In the genomic region with DNA sequence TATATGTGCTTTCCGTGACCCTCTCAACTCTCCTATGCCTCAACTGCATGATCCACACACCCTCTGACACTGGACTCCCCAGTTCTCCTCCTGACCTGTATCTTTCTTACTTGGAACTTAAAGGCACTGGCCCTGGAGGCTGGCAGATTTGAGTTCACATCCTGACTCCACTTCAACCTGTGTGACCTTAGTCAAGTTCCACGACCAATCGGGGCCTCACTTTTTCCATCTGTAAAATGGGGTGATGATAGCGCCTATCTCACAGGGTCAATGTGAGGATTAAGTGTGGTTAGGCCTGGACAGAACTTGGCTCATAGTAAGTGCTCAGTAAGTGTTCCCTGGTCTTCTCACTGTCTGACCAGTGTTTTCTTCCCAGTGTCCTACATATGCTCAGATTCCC, we compare ENCODE assay signal across 19 cellular contexts. TPM values are rescaled to one million over a fixed set of nuclear protein-coding genes. Genes with fewer than 3 reads are reported as not detected.
DNase-seq lines count a peak whose midpoint lies in the region; ATAC-seq, FAIRE-seq and TF ChIP-seq lines count a peak whose summit lies in the region.
"Had no signal": no experiment of that assay in that cellular context is flagged by ENCODE, and none has a peak within 500 bp of the region (broad histone marks: within the 10 kb centered on the region; RNA-seq: fewer than 3 reads in every experiment).

No MANE protein-coding gene starts in this region.

- no peak overlapping the region for H2AFZ ChIP-seq in GM12878 (ENCODE audit: control insufficient read depth, low read depth, low read length)

- peaks cover 51% of the 10 kb centered on the region for H3K36me3 Mint-ChIP-seq in activated CD4-positive, alpha-beta T cell treated with anti-CD3 and anti-CD28 coated beads for 36 hours (ENCODE audit: low read depth)
- peaks cover 50% of the 10 kb centered on the region for H3K36me3 Mint-ChIP-seq in activated CD4-positive, alpha-beta T cell treated with anti-CD3 and anti-CD28 coated beads, Interleukin-2, amount 10 ng/mL, durations not matched to agents 7 days and 5 days (ENCODE audit: low read depth)
- H3K36me3 Mint-ChIP-seq in HFFc6 (ENCODE audit: low read depth): peaks cover 60% of the 10 kb centered on the region
- H3K36me3 Mint-ChIP-seq in neural crest cell (ENCODE audit: low read depth): peaks cover 17% of the 10 kb centered on the region

- H3K27me3 Mint-ChIP-seq in activated CD4-positive, alpha-beta T cell treated with anti-CD3 and anti-CD28 coated beads for 36 hours: no peaks in the 10 kb centered on the region
- H3K27me3 Mint-ChIP-seq in activated CD4-positive, alpha-beta T cell treated with anti-CD3 and anti-CD28 coated beads, Interleukin-2, amount 10 ng/mL, durations not matched to agents 7 days and 5 days: no peaks in the 10 kb centered on the region
- H3K27me3 Mint-ChIP-seq in HFFc6 (ENCODE audit: insufficient read depth) (no peaks in the 10 kb centered on the region; the same call in none of the 2 replicates), neural crest cell (ENCODE audit: low read depth) (no peaks in the 10 kb centered on the region)

- intact Hi-C loops in activated CD4-positive, alpha-beta T cell treated with anti-CD3 and anti-CD28 coated beads for 36 hours (cut with DNase I, micrococcal nuclease): no loop called here
- intact Hi-C loops in GM12878 (cut with micrococcal nuclease; ENCODE audit: unreplicated experiment) (no loop called here), colonic mucosa (cut with DNase I) (no loop called here), stomach (cut with DNase I; ENCODE audit: low total_unique reads) (no loop called here)

- POLR2A ChIA-PET in activated CD4-positive, alpha-beta T cell treated with anti-CD3 and anti-CD28 coated beads for 36 hours (lab: Charles Lee): no interaction called here
- POLR2A ChIA-PET in activated CD4-positive, alpha-beta T cell treated with anti-CD3 and anti-CD28 coated beads, Interleukin-2, amount 10 ng/mL, durations not matched to agents 7 days and 5 days (lab: Charles Lee): no interaction called here
- POLR2A ChIA-PET in GM12878 (lab: Charles Lee): no interaction called here

- no peak for DNase-seq in activated CD4-positive, alpha-beta T cell treated with anti-CD3 and anti-CD28 coated beads for 36 hours
- no peak for DNase-seq in activated CD4-positive, alpha-beta T cell treated with anti-CD3 and anti-CD28 coated beads, Interleukin-2, amount 10 ng/mL, durations not matched to agents 7 days and 5 days
- no peak for DNase-seq in HFFc6
- no peak for DNase-seq in GM12878 (ENCODE audit: low read depth, low spot score)
- no peak for DNase-seq in neural crest cell (ENCODE audit: low read depth, low spot score)
- no peak for DNase-seq in colonic mucosa
- no peak for DNase-seq in stomach
- DNase-seq: activated CD4-positive, CD25-positive, alpha-beta regulatory T cell; AML-193; COR-L47; DND-41; NCI-H774; stimulated activated naive CD4-positive, alpha-beta T cell; thyroid gland had no signal

- no peaks in the 10 kb centered on the region for H3K9me3 Mint-ChIP-seq in activated CD4-positive, alpha-beta T cell treated with anti-CD3 and anti-CD28 coated beads for 36 hours (ENCODE audit: low read depth)
- no peaks in the 10 kb centered on the region for H3K9me3 Mint-ChIP-seq in activated CD4-positive, alpha-beta T cell treated with anti-CD3 and anti-CD28 coated beads, Interleukin-2, amount 10 ng/mL, durations not matched to agents 7 days and 5 days
- H3K9me3 Mint-ChIP-seq in HFFc6 (no peaks in the 10 kb centered on the region), neural crest cell (no peaks in the 10 kb centered on the region)

- no peak for TF ChIP-seq RAD21 in GM12878 (IDR thresholded peaks at IDR 0.05; ENCODE audit: insufficient read depth, low read depth, low read length)

- TF ChIP-seq POLR2A in GM12878 (IDR thresholded peaks at IDR 0.05; ENCODE audit: low read depth, low read length) (no peak), stomach (IDR thresholded peaks at IDR 0.05) (no peak)

- in situ Hi-C loops in GM12878 (cut with MboI): no loop called here

- H3K4me1 Mint-ChIP-seq in activated CD4-positive, alpha-beta T cell treated with anti-CD3 and anti-CD28 coated beads for 36 hours: no peaks in the 10 kb centered on the region
- H3K4me1 Mint-ChIP-seq in activated CD4-positive, alpha-beta T cell treated with anti-CD3 and anti-CD28 coated beads, Interleukin-2, amount 10 ng/mL, durations not matched to agents 7 days and 5 days: no peaks in the 10 kb centered on the region
- H3K4me1 Mint-ChIP-seq in HFFc6 (ENCODE audit: low read depth) (peaks cover 29% of the 10 kb centered on the region), neural crest cell (peaks cover 7% of the 10 kb centered on the region)

- TF ChIP-seq EP300 in GM12878 (IDR thresholded peaks at IDR 0.05; ENCODE audit: borderline replicate concordance in 1 of 2, control insufficient read depth in 1 of 2, low read depth in 2 of 2, low read length in 2 of 2) (no peak), stomach (IDR thresholded peaks at IDR 0.05) (no peak)

- TSS peak; percentile 18 for BruUV-seq in GM12878 (replicated peaks; lab: Mats Ljungman, UMichigan)

- H3K4me3 ChIP-seq in GM12878 (no peak overlapping the region), colonic mucosa (no peak overlapping the region), stomach (no peak overlapping the region)
- H3K4me3 ChIP-seq: coronary artery, thyroid gland had no signal

- H3K36me3 ChIP-seq in GM12878 (ENCODE audit: control insufficient read depth in 2 of 2, insufficient read depth in 2 of 2, low read length in 1 of 2): peaks cover 8 to 33% of the 10 kb centered on the region in 2 experiments; a peak in 3 of 4 replicates
- H3K36me3 ChIP-seq in colonic mucosa: peaks cover 13% of the 10 kb centered on the region
- H3K36me3 ChIP-seq in stomach: peaks cover 51 to 100% (median 99%) of the 10 kb centered on the region in 4 donors

- H3K9me3 ChIP-seq in GM12878 (replicated peaks; ENCODE audit: control insufficient read depth, insufficient read depth, low read length) (no peaks in the 10 kb centered on the region), colonic mucosa (no peaks in the 10 kb centered on the region), stomach (no peaks in the 10 kb centered on the region)
- H3K9me3 ChIP-seq: thyroid gland had no signal

- WGBS in GM12878 (ENCODE audit: insufficient coverage, insufficient replicate concordance, low lambda C conversion rate, missing lambda C conversion rate): 96% methylated on average over 4 of the region's 4 CpGs
- 92 to 99% (median 96%) methylated on average over 4 of the region's 4 CpGs for whole genome bisulfite sequencing in stomach, 5 donors

- ATAC-seq in activated CD4-positive, alpha-beta T cell treated with anti-CD3 and anti-CD28 coated beads for 36 hours: no peak
- ATAC-seq in GM12878: no peak
- ATAC-seq in GM19035 (IDR thresholded peaks at IDR 0.05; ENCODE audit: unreplicated experiment): no peak

- no peaks in the 10 kb centered on the region for H4K20me1 ChIP-seq in GM12878 (ENCODE audit: control insufficient read depth, insufficient read depth)

- H3K4me1 ChIP-seq in GM12878 (ENCODE audit: control insufficient read depth, insufficient read depth, low read length): no peaks in the 10 kb centered on the region
- H3K4me1 ChIP-seq in colonic mucosa: no peaks in the 10 kb centered on the region
- H3K4me1 ChIP-seq in stomach: no peaks in the 10 kb centered on the region
- H3K4me1 ChIP-seq: thyroid gland had no signal

- peak overlapping the region; percentile 32 for H3K27ac Mint-ChIP-seq in activated CD4-positive, alpha-beta T cell treated with anti-CD3 and anti-CD28 coated beads for 36 hours
- H3K27ac Mint-ChIP-seq in activated CD4-positive, alpha-beta T cell treated with anti-CD3 and anti-CD28 coated beads, Interleukin-2, amount 10 ng/mL, durations not matched to agents 7 days and 5 days: no peak overlapping the region
- peak overlapping the region; percentile 80 for H3K27ac Mint-ChIP-seq in HFFc6
- H3K27ac Mint-ChIP-seq in neural crest cell (ENCODE audit: unreplicated experiment): peak overlapping the region; percentile 16

- TF ChIP-seq CTCF in HFFc6 (IDR thresholded peaks at IDR 0.05): no peak
- TF ChIP-seq CTCF in GM12878 (IDR thresholded peaks at IDR 0.05 in 2 of 3, conservative IDR thresholded peaks at IDR 0.05 in 1 of 3; ENCODE audit: control insufficient read depth in 2 of 3, extremely low read depth in 1 of 3, insufficient read depth in 1 of 3, low read depth in 3 of 3, low read length in 3 of 3): no peak
- no peak for TF ChIP-seq CTCF in neural crest cell (conservative IDR thresholded peaks at IDR 0.05)
- TF ChIP-seq CTCF in colonic mucosa (IDR thresholded peaks at IDR 0.05): no peak
- TF ChIP-seq CTCF in stomach (IDR thresholded peaks at IDR 0.05): no peak

- H3K27ac ChIP-seq in GM12878 (ENCODE audit: control insufficient read depth, insufficient read depth) (no peak overlapping the region), colonic mucosa (no peak overlapping the region), stomach (no peak overlapping the region)
- H3K27ac ChIP-seq: 22Rv1, coronary artery, KMS-11, thyroid gland had no signal

- FAIRE-seq in GM12878 (lab: Jason Lieb, UNC): no peak
- FAIRE-seq: GM12891 had no signal

- CTCF ChIA-PET in activated CD4-positive, alpha-beta T cell treated with anti-CD3 and anti-CD28 coated beads for 36 hours (lab: Charles Lee): no interaction called here
- CTCF ChIA-PET in activated CD4-positive, alpha-beta T cell treated with anti-CD3 and anti-CD28 coated beads, Interleukin-2, amount 10 ng/mL, durations not matched to agents 7 days and 5 days (lab: Charles Lee): no interaction called here
- CTCF ChIA-PET in GM12878 (lab: Yijun Ruan, JAX): no interaction called here

- H3K9ac ChIP-seq in GM12878 (ENCODE audit: control insufficient read depth, insufficient read depth, low read length) (no peak overlapping the region), colonic mucosa (ENCODE audit: low read depth in 2 of 2, low read length in 2 of 2) (no peak overlapping the region)
- H3K9ac ChIP-seq: KMS-11 had no signal

- no peak overlapping the region for H3K4me2 ChIP-seq in GM12878 (ENCODE audit: control insufficient read depth, insufficient read depth)
- H3K4me2 ChIP-seq: KMS-11 had no signal

- RAD21 ChIA-PET in GM12878 (lab: Charles Lee; ENCODE audit: unreplicated experiment): no interaction called here

- SMC1A ChIA-PET in GM12878 (lab: Charles Lee; ENCODE audit: uncharacterized antibody, unreplicated experiment): no interaction called here

- no peaks in the 10 kb centered on the region for H3K27me3 ChIP-seq in GM12878 (replicated peaks in 1 of 2; ENCODE audit: control insufficient read depth in 2 of 2, insufficient read depth in 2 of 2, low read length in 1 of 2)
- H3K27me3 ChIP-seq in colonic mucosa: no peaks in the 10 kb centered on the region
- H3K27me3 ChIP-seq in stomach: no peaks in the 10 kb centered on the region
- H3K27me3 ChIP-seq: thyroid gland had no signal

- no peaks in the 10 kb centered on the region for H3K79me2 ChIP-seq in GM12878 (ENCODE audit: control insufficient read depth, insufficient read depth, low read length)

- no peak overlapping the region for H3K4me3 Mint-ChIP-seq in activated CD4-positive, alpha-beta T cell treated with anti-CD3 and anti-CD28 coated beads for 36 hours
- no peak overlapping the region for H3K4me3 Mint-ChIP-seq in activated CD4-positive, alpha-beta T cell treated with anti-CD3 and anti-CD28 coated beads, Interleukin-2, amount 10 ng/mL, durations not matched to agents 7 days and 5 days
- H3K4me3 Mint-ChIP-seq in HFFc6 (no peak overlapping the region), neural crest cell (no peak overlapping the region)

RNA-seq across cellular contexts. Expression of a gene that starts 25.1 kb away (rescaled TPM):
- total RNA-seq in activated CD4-positive, alpha-beta T cell treated with anti-CD3 and anti-CD28 coated beads for 36 hours: 10 to 100 TPM; 50.2 to 72.5 TPM
- 100 to 1,000 TPM in 1 of 2 experiments, 10 to 100 TPM in 1; 79.9 to 101 TPM for total RNA-seq in activated CD4-positive, alpha-beta T cell treated with anti-CD3 and anti-CD28 coated beads, Interleukin-2, amount 10 ng/mL, durations not matched to agents 7 days and 5 days
- total RNA-seq in HFFc6 (2021; fragmentation: NEBNext Ultra II Directional; extraction: Animal tissue kit (Norgen Biotek cat#: 25700)): 10 to 100 TPM; 34.9 to 39.4 (median 38.5) TPM
- 164 and 178 TPM in 2 replicates for total RNA-seq in GM12878 (2013; cell fraction: nucleolus; rRNA removed)
- total RNA-seq in GM12878 (2014; rRNA removed) (11.7 and 13.8 TPM in 2 replicates), GM12878 (2014; rRNA removed; fragmentation: Illumina TruSeq; extraction: Trizol) (13.0 and 13.5 TPM in 2 replicates), GM12878 (2021) (40.1 and 41.6 TPM in 2 replicates), neural crest cell (52.7 and 60.1 TPM in 2 replicates), colonic mucosa (10 to 100 TPM; 53.0 to 71.6 TPM), stomach (10 to 100 TPM; 36.9 to 65.3 (median 57.1) TPM)
- polyA plus RNA-seq in GM12878 (2011; ENCODE audit: low read depth): 21.0 TPM
- polyA plus RNA-seq in GM12878 (2011; rRNA removed) (21.4 and 24.1 TPM in 2 replicates), GM12878 (2014; fragmentation: Illumina TruSeq; extraction: Trizol) (23.8 and 27.7 TPM in 2 replicates), GM12878 (2014; fragmentation: Nextera tagmentation; extraction: Ambion mirVana) (1 to 10 TPM; 4.5 to 5.9 TPM), GM12878 (2014; rRNA removed) (19.1 and 20.7 TPM in 2 replicates), GM12878 (2016; fragmentation: Nextera tagmentation; extraction: Ambion mirVana) (10 to 100 TPM; 13.4 to 14.3 TPM), stomach (10 to 100 TPM; 15.5 to 24.6 (median 16.1) TPM)
- polyA plus RNA-seq in GM12878 (2011; cell fraction: cytosol; rRNA removed): 13.3 and 19.5 TPM in 2 replicates
- polyA plus RNA-seq in GM12878 (2011; cell fraction: nucleus; rRNA removed): 75.8 and 83.5 TPM in 2 replicates
- 19.9 and 20.7 TPM in 2 replicates for polyA plus RNA-seq in GM12878 (2012)
- 27.6 and 60.3 TPM in 2 replicates for polyA minus RNA-seq in GM12878 (2011; rRNA and poly(A)+ RNA removed)
- 13.4 and 13.9 TPM in 2 replicates for polyA minus RNA-seq in GM12878 (2011; cell fraction: cytosol; rRNA and poly(A)+ RNA removed)
- 34.2 and 47.5 TPM in 2 replicates for polyA minus RNA-seq in GM12878 (2011; cell fraction: nucleus; rRNA and poly(A)+ RNA removed)

RNA-seq across cellular contexts. Expression of a gene that starts 32.1 kb away (rescaled TPM):
- 100 to 1,000 TPM; 107 to 117 TPM for total RNA-seq in activated CD4-positive, alpha-beta T cell treated with anti-CD3 and anti-CD28 coated beads for 36 hours
- 100 to 1,000 TPM; 144 to 147 TPM for total RNA-seq in activated CD4-positive, alpha-beta T cell treated with anti-CD3 and anti-CD28 coated beads, Interleukin-2, amount 10 ng/mL, durations not matched to agents 7 days and 5 days
- total RNA-seq in HFFc6 (2021; fragmentation: NEBNext Ultra II Directional; extraction: Animal tissue kit (Norgen Biotek cat#: 25700)): 10 to 100 TPM; 40.6 to 61.0 (median 58.2) TPM
- total RNA-seq in GM12878 (2013; cell fraction: nucleolus; rRNA removed): 114 and 115 TPM in 2 replicates
- total RNA-seq in GM12878 (2014; rRNA removed): 68.4 and 73.1 TPM in 2 replicates
- total RNA-seq in GM12878 (2014; rRNA removed; fragmentation: Illumina TruSeq; extraction: Trizol): 89.0 and 92.8 TPM in 2 replicates
- total RNA-seq in GM12878 (2021): 148 and 156 TPM in 2 replicates
- polyA plus RNA-seq in GM12878 (2011; ENCODE audit: low read depth): 32.2 TPM
- 47.9 and 51.1 TPM in 2 replicates for polyA plus RNA-seq in GM12878 (2011; rRNA removed)
- polyA plus RNA-seq in GM12878 (2011; cell fraction: cytosol; rRNA removed): 62.1 and 78.8 TPM in 2 replicates
- polyA plus RNA-seq in GM12878 (2011; cell fraction: nucleus; rRNA removed): 34.2 and 47.9 TPM in 2 replicates
- polyA plus RNA-seq in GM12878 (2012): 51.2 and 74.8 TPM in 2 replicates
- 105 and 106 TPM in 2 replicates for polyA plus RNA-seq in GM12878 (2014; fragmentation: Illumina TruSeq; extraction: Trizol)
- polyA plus RNA-seq in GM12878 (2014; fragmentation: Nextera tagmentation; extraction: Ambion mirVana): 1 to 10 TPM; 5.7 to 7.4 TPM
- polyA plus RNA-seq in GM12878 (2014; rRNA removed): 82.8 and 92.7 TPM in 2 replicates
- 100 to 1,000 TPM in 1 of 2 experiments, 10 to 100 TPM in 1; 94.6 to 110 TPM for polyA plus RNA-seq in GM12878 (2016; fragmentation: Nextera tagmentation; extraction: Ambion mirVana)
- 39.5 and 59.3 TPM in 2 replicates for polyA minus RNA-seq in GM12878 (2011; rRNA and poly(A)+ RNA removed)
- polyA minus RNA-seq in GM12878 (2011; cell fraction: cytosol; rRNA and poly(A)+ RNA removed): 40.0 and 49.7 TPM in 2 replicates
- 20.6 and 44.3 TPM in 2 replicates for polyA minus RNA-seq in GM12878 (2011; cell fraction: nucleus; rRNA and poly(A)+ RNA removed)
- total RNA-seq in neural crest cell: 72.2 and 74.0 TPM in 2 replicates
- total RNA-seq in colonic mucosa: 10 to 100 TPM; 38.5 to 50.3 TPM
- total RNA-seq in stomach: 100 to 1,000 TPM in 1 of 5 donors, 10 to 100 TPM in 4; 26.2 to 286 (median 28.6) TPM
- 10 to 100 TPM in 1 of 3 donors, 1 to 10 TPM in 2; 6.7 to 13.9 (median 8.1) TPM for polyA plus RNA-seq in stomach
